Comparison of ENCODE assay signal across 17 cellular contexts in genomic region chr4:84672177-84672576, GRCh38.
A peak's percentile ranks its signal among the peaks of the same experiment; 100 is the strongest.
DNase-seq lines count a peak whose midpoint lies in the region; ATAC-seq and TF ChIP-seq lines count a peak whose summit lies in the region.
"Had no signal": no experiment of that assay in that cellular context is flagged by ENCODE, and none has a peak within 500 bp of the region (broad histone marks: within the 10 kb centered on the region; RNA-seq: fewer than 3 reads in every experiment).

No MANE protein-coding gene starts in this region.

- H3K79me2 ChIP-seq in mammary epithelial cell (ENCODE audit: insufficient read depth, low read length), result no peaks in the 10 kb centered on the region

- peak overlapping the region; percentile 4; the same call in 1 of the 2 replicates for H2AK5ac ChIP-seq in IMR-90 (ENCODE audit: low read depth, low read length)

- H3K18ac ChIP-seq in IMR-90 (ENCODE audit: low read depth, low read length), result peak overlapping the region; percentile 71; the same call in 1 of the 2 replicates

- no peak overlapping the region for H2AFZ ChIP-seq in IMR-90 (replicated peaks; ENCODE audit: low read length, poor library complexity)
- no peak overlapping the region for H2AFZ ChIP-seq in mammary epithelial cell (ENCODE audit: low read depth, low read length)

- TF ChIP-seq POLR2A in IMR-90 (IDR thresholded peaks at IDR 0.05; ENCODE audit: low read depth, low read length) (no peak), transverse colon (IDR thresholded peaks at IDR 0.05) (no peak)

- H3K56ac ChIP-seq in IMR-90 (ENCODE audit: extremely low read depth, insufficient read depth, low read length), result no peak overlapping the region

- H3K4me2 ChIP-seq in IMR-90 (ENCODE audit: low read depth, low read length) (peak overlapping the region; percentile 16; the same call in 1 of the 2 replicates), mammary epithelial cell (ENCODE audit: insufficient read depth, low read depth, low read length) (no peak overlapping the region)
- H3K4me2 ChIP-seq: BLaER1 had no signal

- H4K5ac ChIP-seq in IMR-90 (ENCODE audit: low read depth, low read length), result no peak overlapping the region

- no peak overlapping the region for H4K91ac ChIP-seq in IMR-90 (ENCODE audit: insufficient read depth, low read depth, low read length)

- ATAC-seq in IMR-90 (ENCODE audit: low read depth), result peak; percentile 65
- ATAC-seq: GM12878 had no signal

- H3K4me1 ChIP-seq in IMR-90 (ENCODE audit: control insufficient read depth, insufficient read depth, low read length) (peaks cover 10% of the 10 kb centered on the region), mammary epithelial cell (ENCODE audit: insufficient read depth, low read length) (peaks cover 18% of the 10 kb centered on the region), transverse colon (no peaks in the 10 kb centered on the region)
- H3K4me1 ChIP-seq: HAP-1 had no signal

- DNase-seq in AG04449 (ENCODE audit: low read depth, low spot score) (peak; percentile 9), EH (ENCODE audit: low read depth) (peak; percentile 64), IMR-90 (no peak), mammary epithelial cell (no peak), MG63 (no peak), transverse colon (no peak)
- no peak for DNase-seq in stimulated activated CD4-positive, alpha-beta T cell treated with anti-CD3 and anti-CD28 coated beads, Interleukin-4, amount 100 ng/mL, for 24 hours
- DNase-seq: ACHN; Calu3; CD4-positive, alpha-beta memory T cell; DMS79 treated with DMSO at 0.1 percent for 48 hours; EL; KG1 had no signal

- no peak for TF ChIP-seq RAD21 in IMR-90 (IDR thresholded peaks at IDR 0.05; ENCODE audit: low read length)

- H3K36me3 ChIP-seq in IMR-90 (ENCODE audit: control insufficient read depth, insufficient read depth, low read length) (peaks cover 19% of the 10 kb centered on the region), mammary epithelial cell (ENCODE audit: insufficient read depth, low read length) (peaks cover 16% of the 10 kb centered on the region), MG63 (peaks cover 11% of the 10 kb centered on the region), transverse colon (peaks cover 0 to 40% (median 14%) of the 10 kb centered on the region in 4 donors)

- BruUV-seq in IMR-90 (replicated peaks; lab: Mats Ljungman, UMichigan) (no TSS peak), mammary epithelial cell (replicated peaks; lab: Mats Ljungman, UMichigan) (TSS peak; percentile 34)

- H3K9me1 ChIP-seq in IMR-90 (ENCODE audit: insufficient read depth, low read length), result peaks cover 10% of the 10 kb centered on the region

- 0 out of 4 replicates have a peak, but pooled peaks cover 0 to 6% of the 10 kb centered on the region in 2 experiments for H3K79me1 ChIP-seq in IMR-90 (ENCODE audit: low read depth in 1 of 2, low read length in 2 of 2)

- CTCF ChIA-PET in AG04449 (lab: Yijun Ruan, JAX), result interaction anchor here (1.4 kb wide), 1 partner anchor 15 kb away, joined by 3 read pairs; no protein-coding TSS in a partner anchor
- CTCF ChIA-PET in IMR-90 (lab: Yijun Ruan, JAX), result interaction anchor here (0.9 kb wide), 1 partner anchor 94 kb away, joined by 4 read pairs; no protein-coding TSS in a partner anchor
- CTCF ChIA-PET in mammary epithelial cell (lab: Charles Lee; ENCODE audit: low non-redundant PET), result no interaction called here

- H3K23ac ChIP-seq in IMR-90 (ENCODE audit: low read depth, low read length), result no peak overlapping the region

- H2BK15ac ChIP-seq in IMR-90 (ENCODE audit: low read depth, low read length), result 0 out of 3 replicates have a peak overlapping the region, but pooled peaks have one; percentile 28

- H3K27ac ChIP-seq in IMR-90 (ENCODE audit: insufficient read depth, low read length) (peak overlapping the region; percentile 76; the same call in 1 of the 2 replicates), mammary epithelial cell (ENCODE audit: insufficient read depth, low read depth, low read length) (no peak overlapping the region), transverse colon (no peak overlapping the region)
- H3K27ac ChIP-seq: BLaER1, HL-60 had no signal

- H4K20me1 ChIP-seq in IMR-90 (ENCODE audit: insufficient read depth, low read length) (0 out of 2 replicates have a peak, but pooled peaks cover 3% of the 10 kb centered on the region), mammary epithelial cell (ENCODE audit: insufficient read depth, low read length) (no peaks in the 10 kb centered on the region)
- H4K20me1 ChIP-seq: BLaER1 had no signal

- POLR2A ChIA-PET in AG04449 (lab: Yijun Ruan, JAX), result no interaction called here
- POLR2A ChIA-PET in IMR-90 (lab: Charles Lee; ENCODE audit: unreplicated experiment), result no interaction called here

- dilution Hi-C loops in IMR-90 (cut with HindIII; ENCODE audit: low sequenced_read_pairs, unreplicated experiment) (no loop called here), mammary epithelial cell (cut with HindIII; ENCODE audit: low sequenced_read_pairs) (loop anchor here (5.0 kb wide), 1 partner anchor 35 kb away; no protein-coding TSS in a partner anchor)

- no peak overlapping the region for H2AK9ac ChIP-seq in IMR-90 (replicated peaks; ENCODE audit: low read depth, low read length, poor library complexity)

- H3K27me3 ChIP-seq in IMR-90 (ENCODE audit: control insufficient read depth, insufficient read depth, low read length), result no peaks in the 10 kb centered on the region
- no peaks in the 10 kb centered on the region for H3K27me3 ChIP-seq in mammary epithelial cell (ENCODE audit: insufficient read depth, low read length)
- no peaks in the 10 kb centered on the region for H3K27me3 ChIP-seq in MG63
- no peaks in the 10 kb centered on the region for H3K27me3 ChIP-seq in transverse colon
- H3K27me3 ChIP-seq: BLaER1 had no signal

- no peak for TF ChIP-seq CTCF in AG04449 (IDR thresholded peaks at IDR 0.05; ENCODE audit: insufficient read depth, low read length, missing control alignments)
- TF ChIP-seq CTCF in IMR-90 (conservative IDR thresholded peaks at IDR 0.05; ENCODE audit: low read depth, low read length), result no peak
- no peak for TF ChIP-seq CTCF in mammary epithelial cell (conservative IDR thresholded peaks at IDR 0.05 in 1 of 2, IDR thresholded peaks at IDR 0.05 in 1 of 2; ENCODE audit: extremely low read depth in 1 of 2, insufficient read depth in 1 of 2, low read depth in 1 of 2, low read length in 2 of 2)
- no peak for TF ChIP-seq CTCF in transverse colon (IDR thresholded peaks at IDR 0.05)

- TF ChIP-seq EP300 in transverse colon (IDR thresholded peaks at IDR 0.05; ENCODE audit: low read depth), result no peak

- peak overlapping the region; percentile 14; the same call in 1 of the 2 replicates for H2BK20ac ChIP-seq in IMR-90 (ENCODE audit: low read depth, low read length)

- peak overlapping the region; percentile 45; the same call in 1 of the 2 replicates for H3K14ac ChIP-seq in IMR-90 (replicated peaks; ENCODE audit: low read depth, low read length)

- intact Hi-C loops in IMR-90 (cut with micrococcal nuclease) (loop anchor here (5.0 kb wide), 1 partner anchor 90 kb away; the partner anchor contains the start of gene CDS1), mammary epithelial cell (cut with micrococcal nuclease) (no loop called here), transverse colon (cut with DNase I; ENCODE audit: low total_unique reads) (no loop called here)

- in situ Hi-C loops in IMR-90 (cut with MboI; ENCODE audit: low sequenced_read_pairs) (no loop called here), mammary epithelial cell (cut with MboI; ENCODE audit: low sequenced_read_pairs in 2 of 2) (no loop called here), transverse colon (cut with MboI; ENCODE audit: low pct_ligation_motif_present in 1 of 4, low pct_unique_long_range_greater_than_20kb in 1 of 4, low sequenced_read_pairs in 3 of 4) (no loop called here)

- 0 out of 2 replicates have a peak overlapping the region, but pooled peaks have one; percentile 7 for H3K4ac ChIP-seq in IMR-90 (ENCODE audit: low read depth, low read length)

- H3K9me3 ChIP-seq in IMR-90 (ENCODE audit: control insufficient read depth, insufficient read depth, low read length) (no peaks in the 10 kb centered on the region), mammary epithelial cell (replicated peaks; ENCODE audit: insufficient read depth, low read length) (no peaks in the 10 kb centered on the region), MG63 (no peaks in the 10 kb centered on the region), transverse colon (no peaks in the 10 kb centered on the region)
- H3K9me3 ChIP-seq: BLaER1, HAP-1 had no signal

- peak overlapping the region; percentile 11 for H2BK5ac ChIP-seq in IMR-90 (ENCODE audit: low read depth, low read length, poor library complexity, severe bottlenecking)

- no peak overlapping the region for H2BK120ac ChIP-seq in IMR-90 (ENCODE audit: low read depth, low read length)

- H3K4me3 ChIP-seq in AG04449 (ENCODE audit: low read depth, low read length), result no peak overlapping the region
- H3K4me3 ChIP-seq in IMR-90 (ENCODE audit: insufficient read depth, low read depth, low read length), result no peak overlapping the region
- H3K4me3 ChIP-seq in mammary epithelial cell (replicated peaks in 1 of 3; ENCODE audit: insufficient read depth in 1 of 3, low read depth in 2 of 3, low read length in 3 of 3), result no peak overlapping the region
- no peak overlapping the region for H3K4me3 ChIP-seq in MG63
- no peak overlapping the region for H3K4me3 ChIP-seq in transverse colon
- H3K4me3 ChIP-seq: BLaER1, GM12878, HAP-1 had no signal

- H3K9ac ChIP-seq in IMR-90 (ENCODE audit: low read depth, low read length) (no peak overlapping the region), mammary epithelial cell (ENCODE audit: insufficient read depth, low read length) (no peak overlapping the region)
- H3K9ac ChIP-seq: BLaER1 had no signal

- peak overlapping the region in 1 of 2 experiments; percentile 13; a peak in 1 of 4 replicates for H4K8ac ChIP-seq in IMR-90 (ENCODE audit: low read depth in 2 of 2, low read length in 2 of 2)

TF ChIP-seq in IMR-90, 13 proteins besides CTCF, POLR2A, EP300 and RAD21:
- TF ChIP-seq FOS (IDR thresholded peaks at IDR 0.05; ENCODE audit: low read depth, low read length), result no peak
- no peak for TF ChIP-seq MXI1 (IDR thresholded peaks at IDR 0.05; ENCODE audit: borderline replicate concordance, low read depth, low read length)
- no peak for TF ChIP-seq CHD1 (IDR thresholded peaks at IDR 0.05; ENCODE audit: low read depth, low read length)
- TF ChIP-seq RCOR1 (IDR thresholded peaks at IDR 0.05; ENCODE audit: insufficient replicate concordance, low read length), result no peak
- TF ChIP-seq RFX5 (IDR thresholded peaks at IDR 0.05; ENCODE audit: low read depth, low read length), result no peak

Comparison
In these comparisons a context has a peak if more than half of its experiments do, and no peak if none do; other contexts are left out.
1. DNase-seq: peak in AG04449 (single experiment) and EH (single experiment); none in IMR-90 (single experiment), mammary epithelial cell (single experiment), stimulated activated CD4-positive, alpha-beta T cell treated with anti-CD3 and anti-CD28 coated beads, Interleukin-4, amount 100 ng/mL, for 24 hours (single experiment), MG63 (single experiment) and transverse colon (single experiment).